Comparison of ENCODE assay signal across 1 cellular context in genomic region chr9:128251701-128252100, GRCh38.
TF ChIP-seq lines count a peak whose summit lies in the region.

No MANE protein-coding gene starts in this region.

TF ChIP-seq in H1, 55 proteins besides CTCF, POLR2A, EP300 and RAD21:
- TF ChIP-seq RNF2 (IDR thresholded peaks at IDR 0.05; ENCODE audit: borderline replicate concordance, low read depth, low read length, missing control alignments, poor library complexity, severe bottlenecking) (no peak), MAX (IDR thresholded peaks at IDR 0.05) (no peak), CREB1 (IDR thresholded peaks at IDR 0.05) (no peak), E2F6 (IDR thresholded peaks at IDR 0.05) (no peak), YY1 (IDR thresholded peaks at IDR 0.05; ENCODE audit: low read depth, low read length) (no peak), TCF12 (IDR thresholded peaks at IDR 0.05; ENCODE audit: low read depth, low read length) (no peak), SIN3A (conservative IDR thresholded peaks at IDR 0.05 in 1 of 2, IDR thresholded peaks at IDR 0.05 in 1 of 2; ENCODE audit: low read depth in 1 of 2, low read length in 2 of 2) (no peak), BRCA1 (IDR thresholded peaks at IDR 0.05; ENCODE audit: low read depth, low read length) (no peak), GTF2F1 (IDR thresholded peaks at IDR 0.05; ENCODE audit: borderline replicate concordance, low read depth, low read length) (no peak), PHF8 (conservative IDR thresholded peaks at IDR 0.05; ENCODE audit: low read depth, low read length) (no peak)
